In genomic region chr4:40721730-40722171, GRCh38 we compare ENCODE assay signal across 13 cellular contexts. TPM values are rescaled to one million over a fixed set of nuclear protein-coding genes. Genes with fewer than 3 reads are reported as not detected.
A peak's percentile ranks its signal among the peaks of the same experiment; 100 is the strongest.
DNase-seq lines count a peak whose midpoint lies in the region; ATAC-seq, FAIRE-seq and TF ChIP-seq lines count a peak whose summit lies in the region.
"Had no signal": no experiment of that assay in that cellular context is flagged by ENCODE, and none has a peak within 500 bp of the region (broad histone marks: within the 10 kb centered on the region; RNA-seq: fewer than 3 reads in every experiment).

No MANE protein-coding gene starts in this region.

- H3K4me3 ChIP-seq in HCT116 (replicated peaks in 1 of 2; ENCODE audit: low read depth in 1 of 2, low read length in 2 of 2) (no peak overlapping the region), bronchial epithelial cell (ENCODE audit: low read depth, low read length) (no peak overlapping the region), pancreas (no peak overlapping the region), tibial artery (no peak overlapping the region), dorsolateral prefrontal cortex (no peak overlapping the region), endodermal cell (ENCODE audit: low read length) (no peak overlapping the region)

- H3K27me3 ChIP-seq in HCT116 (ENCODE audit: insufficient read depth, low read length): no peaks in the 10 kb centered on the region
- no peaks in the 10 kb centered on the region for H3K27me3 ChIP-seq in bronchial epithelial cell (ENCODE audit: control insufficient read depth, insufficient read depth, low read length)
- no peaks in the 10 kb centered on the region for H3K27me3 ChIP-seq in pancreas
- no peaks in the 10 kb centered on the region for H3K27me3 ChIP-seq in tibial artery
- peaks cover 0 to 4% (median 0%) of the 10 kb centered on the region in 45 donors for H3K27me3 ChIP-seq in dorsolateral prefrontal cortex
- peaks cover 12% of the 10 kb centered on the region for H3K27me3 ChIP-seq in endodermal cell (ENCODE audit: control insufficient read depth, insufficient read depth, low read length, poor library complexity, severe bottlenecking)

- H3K4me3 Mint-ChIP-seq in activated T-helper 1 cell treated with anti-CD3 and anti-CD28 coated beads, Interleukin-12 subunit alpha, Interleukin-12 subunit beta, Interleukin-2, Interleukin-4 antibody, amounts not matched to agents 30 ng/mL and 10 ng/mL and 1 ng/mL, durations not matched to agents 14 hours and 24 hours and 36 hours: no peak overlapping the region
- no peak overlapping the region for H3K4me3 Mint-ChIP-seq in endodermal cell

- H3K27ac ChIP-seq in HCT116 (ENCODE audit: low read depth, low read length) (no peak overlapping the region), pancreas (peak overlapping the region in 3 of 4 donors; percentile 22 to 63 (median 61)), tibial artery (no peak overlapping the region), dorsolateral prefrontal cortex (peak overlapping the region in 9 of 59 donors; percentile 11 to 68 (median 46)), endodermal cell (ENCODE audit: low read depth, low read length) (no peak overlapping the region)
- H3K27ac ChIP-seq: parathyroid adenoma, WERI-Rb-1 had no signal

- BruUV-seq in HCT116 (replicated peaks; lab: Mats Ljungman, UMichigan): no TSS peak

- 85% methylated on average over 5 of the region's 5 CpGs for WGBS in pancreas, 2 donors
- 85 to 98% methylated on average over 5 of the region's 5 CpGs for WGBS in endodermal cell (ENCODE audit: insufficient coverage in 1 of 2, insufficient read length in 1 of 2), 2 experiments

- no peak for TF ChIP-seq POLR2A in HCT116 (IDR thresholded peaks at IDR 0.05; ENCODE audit: borderline replicate concordance, extremely low read depth, insufficient read depth, insufficient read length)

- peaks cover 4% of the 10 kb centered on the region for H3K36me3 Mint-ChIP-seq in activated T-helper 1 cell treated with anti-CD3 and anti-CD28 coated beads, Interleukin-12 subunit alpha, Interleukin-12 subunit beta, Interleukin-2, Interleukin-4 antibody, amounts not matched to agents 30 ng/mL and 10 ng/mL and 1 ng/mL, durations not matched to agents 14 hours and 24 hours and 36 hours (ENCODE audit: low read depth)
- no peaks in the 10 kb centered on the region for H3K36me3 Mint-ChIP-seq in endodermal cell (ENCODE audit: low read depth)

- H2AFZ ChIP-seq in HCT116 (ENCODE audit: low read depth, low read length, poor library complexity, severe bottlenecking): peak overlapping the region; percentile 10
- H2AFZ ChIP-seq: parathyroid adenoma had no signal

- no peaks in the 10 kb centered on the region for H4K20me1 ChIP-seq in HCT116 (ENCODE audit: insufficient read depth)

- DNase-seq in Caki2 (ENCODE audit: low read depth): peak; percentile 51
- no peak for DNase-seq in HCT116 (ENCODE audit: low read depth, low spot score)
- peak; percentile 72 for DNase-seq in bronchial epithelial cell (ENCODE audit: low read depth)
- no peak for DNase-seq in pancreas
- DNase-seq in activated T-helper 1 cell treated with anti-CD3 and anti-CD28 coated beads, Interleukin-12 subunit alpha, Interleukin-12 subunit beta, Interleukin-2, Interleukin-4 antibody, amounts not matched to agents 30 ng/mL and 10 ng/mL and 1 ng/mL, durations not matched to agents 14 hours and 24 hours and 36 hours (ENCODE audit: low spot score): no peak
- no peak for DNase-seq in tibial artery
- DNase-seq in dorsolateral prefrontal cortex: no peak
- no peak for DNase-seq in endodermal cell
- DNase-seq: activated gamma-delta T cell treated with Interleukin-2 at 50 U/mL for 16 hours; left ventricle myocardium superior; stimulated activated CD4-positive, alpha-beta T cell treated with anti-CD3 and anti-CD28 coated beads, Interleukin-4, amount 100 ng/mL, for 1 hour; WERI-Rb-1 had no signal

- no peak overlapping the region for H3K27ac Mint-ChIP-seq in activated T-helper 1 cell treated with anti-CD3 and anti-CD28 coated beads, Interleukin-12 subunit alpha, Interleukin-12 subunit beta, Interleukin-2, Interleukin-4 antibody, amounts not matched to agents 30 ng/mL and 10 ng/mL and 1 ng/mL, durations not matched to agents 14 hours and 24 hours and 36 hours
- no peak overlapping the region for H3K27ac Mint-ChIP-seq in endodermal cell

- RAD21 ChIA-PET in HCT116 (lab: Charles Lee; ENCODE audit: low non-redundant PET in 1 of 2, low total read pairs in 2 of 2, uncharacterized antibody in 2 of 2, unreplicated experiment in 2 of 2): no interaction called here

- H3K4me2 ChIP-seq in HCT116 (ENCODE audit: low read length): 0 out of 2 replicates have a peak overlapping the region, but pooled peaks have one; percentile 2

- in situ Hi-C loops in Caki2 (cut with HindIII; ENCODE audit: low pct_unique_long_range_greater_than_20kb, low sequenced_read_pairs): no loop called here

- H3K9me2 ChIP-seq in HCT116 (ENCODE audit: insufficient read depth): no peaks in the 10 kb centered on the region

- H3K9me3 ChIP-seq in HCT116 (ENCODE audit: control insufficient read depth in 1 of 2, insufficient read depth in 1 of 2, low read depth in 1 of 2, low read length in 2 of 2) (no peaks in the 10 kb centered on the region), pancreas (no peaks in the 10 kb centered on the region), tibial artery (no peaks in the 10 kb centered on the region), endodermal cell (ENCODE audit: control insufficient read depth, low read length) (no peaks in the 10 kb centered on the region)

- no peaks in the 10 kb centered on the region for H3K27me3 Mint-ChIP-seq in activated T-helper 1 cell treated with anti-CD3 and anti-CD28 coated beads, Interleukin-12 subunit alpha, Interleukin-12 subunit beta, Interleukin-2, Interleukin-4 antibody, amounts not matched to agents 30 ng/mL and 10 ng/mL and 1 ng/mL, durations not matched to agents 14 hours and 24 hours and 36 hours (ENCODE audit: insufficient read depth)
- H3K27me3 Mint-ChIP-seq in endodermal cell (ENCODE audit: insufficient read depth): peaks cover 9% of the 10 kb centered on the region

- POLR2A ChIA-PET in HCT116 (lab: Charles Lee): no interaction called here

- ATAC-seq in HCT116 (no peak), pancreas (peak in 1 of 4 donors; percentile 26)

- H3K9me3 Mint-ChIP-seq in activated T-helper 1 cell treated with anti-CD3 and anti-CD28 coated beads, Interleukin-12 subunit alpha, Interleukin-12 subunit beta, Interleukin-2, Interleukin-4 antibody, amounts not matched to agents 30 ng/mL and 10 ng/mL and 1 ng/mL, durations not matched to agents 14 hours and 24 hours and 36 hours: peaks cover 3% of the 10 kb centered on the region
- no peaks in the 10 kb centered on the region for H3K9me3 Mint-ChIP-seq in endodermal cell

- CTCF ChIA-PET in HCT116 (lab: Charles Lee): interaction anchor here (0.7 kb wide), 1 partner anchor 199 kb away, joined by 3 read pairs; no protein-coding TSS in a partner anchor

- TF ChIP-seq CTCF in HCT116 (IDR thresholded peaks at IDR 0.05 in 2 of 3, conservative IDR thresholded peaks at IDR 0.05 in 1 of 3; ENCODE audit: borderline replicate concordance in 1 of 3, insufficient read depth in 1 of 3, low read depth in 2 of 3, low read length in 2 of 3) (no peak), bronchial epithelial cell (IDR thresholded peaks at IDR 0.05; ENCODE audit: insufficient read depth, low read length, severe bottlenecking) (no peak), pancreas (IDR thresholded peaks at IDR 0.05) (no peak), tibial artery (IDR thresholded peaks at IDR 0.05) (no peak), dorsolateral prefrontal cortex (IDR thresholded peaks at IDR 0.05 in 54 of 56, conservative IDR thresholded peaks at IDR 0.05 in 2 of 56; ENCODE audit: low read depth in 1 of 56, partially characterized antibody in 56 of 56) (no peak), endodermal cell (conservative IDR thresholded peaks at IDR 0.05) (no peak)

- TF ChIP-seq RAD21 in HCT116 (IDR thresholded peaks at IDR 0.05; ENCODE audit: low read depth): no peak

- peaks cover 34% of the 10 kb centered on the region for H3K4me1 Mint-ChIP-seq in activated T-helper 1 cell treated with anti-CD3 and anti-CD28 coated beads, Interleukin-12 subunit alpha, Interleukin-12 subunit beta, Interleukin-2, Interleukin-4 antibody, amounts not matched to agents 30 ng/mL and 10 ng/mL and 1 ng/mL, durations not matched to agents 14 hours and 24 hours and 36 hours (ENCODE audit: low read depth)
- peaks cover 27% of the 10 kb centered on the region for H3K4me1 Mint-ChIP-seq in endodermal cell

- FAIRE-seq in bronchial epithelial cell (lab: Jason Lieb, UNC): no peak
- FAIRE-seq in pancreas (lab: Jason Lieb, UNC): no peak

- H3K79me2 ChIP-seq in HCT116 (ENCODE audit: insufficient read depth, low read length): no peaks in the 10 kb centered on the region
- H3K79me2 ChIP-seq: parathyroid adenoma had no signal

- intact Hi-C loops in HCT116 (cut with micrococcal nuclease): no loop called here
- intact Hi-C loops in pancreas (cut with DNase I): no loop called here
- intact Hi-C loops in activated T-helper 1 cell treated with anti-CD3 and anti-CD28 coated beads, Interleukin-12 subunit alpha, Interleukin-12 subunit beta, Interleukin-2, Interleukin-4 antibody, amounts not matched to agents 30 ng/mL and 10 ng/mL and 1 ng/mL, durations not matched to agents 14 hours and 24 hours and 36 hours (cut with micrococcal nuclease): loop anchor here (1.0 to 10.0 kb wide), 12 partner anchors 22 to 666 kb away; no protein-coding TSS in a partner anchor
- intact Hi-C loops in tibial artery (cut with DNase I; ENCODE audit: low total_unique reads): no loop called here
- intact Hi-C loops in dorsolateral prefrontal cortex (cut with DNase I): no loop called here

- no peak overlapping the region for H3K9ac ChIP-seq in HCT116 (ENCODE audit: low read length)
- H3K9ac ChIP-seq in endodermal cell (ENCODE audit: extremely low read depth, low read length, poor library complexity, severe bottlenecking): no peak overlapping the region
- H3K9ac ChIP-seq: parathyroid adenoma had no signal

- peaks cover 0 to 20% of the 10 kb centered on the region in 2 experiments; a peak in 3 of 4 replicates for H3K4me1 ChIP-seq in HCT116 (ENCODE audit: control insufficient read depth in 1 of 2, insufficient read depth in 2 of 2, low read length in 2 of 2)
- peaks cover 6 to 25% (median 8%) of the 10 kb centered on the region in 3 donors for H3K4me1 ChIP-seq in pancreas
- H3K4me1 ChIP-seq in tibial artery: no peaks in the 10 kb centered on the region
- H3K4me1 ChIP-seq in endodermal cell (ENCODE audit: control insufficient read depth, insufficient read depth, low read length): peaks cover 25% of the 10 kb centered on the region
- H3K4me1 ChIP-seq: parathyroid adenoma had no signal

- no peaks in the 10 kb centered on the region for H3K36me3 ChIP-seq in HCT116 (ENCODE audit: control insufficient read depth in 1 of 2, insufficient read depth in 2 of 2, low read length in 2 of 2)
- no peaks in the 10 kb centered on the region for H3K36me3 ChIP-seq in bronchial epithelial cell (ENCODE audit: control insufficient read depth, insufficient read depth, low read length)
- H3K36me3 ChIP-seq in pancreas: no peaks in the 10 kb centered on the region
- H3K36me3 ChIP-seq in tibial artery: no peaks in the 10 kb centered on the region
- H3K36me3 ChIP-seq in endodermal cell (ENCODE audit: control insufficient read depth, insufficient read depth, low read length): no peaks in the 10 kb centered on the region
- H3K36me3 ChIP-seq: WERI-Rb-1 had no signal

RNA-seq across cellular contexts. Expression of gene NSUN7, which starts 28.0 kb away (rescaled TPM):
- total RNA-seq in Caki2 (2014; rRNA removed; shearing (Covaris generic); ENCODE audit: low replicate concordance): not detected in 2 replicates
- 0.07 TPM for total RNA-seq in HCT116 (2021; ENCODE audit: unreplicated experiment)
- polyA plus RNA-seq in HCT116 (2012): not detected in 2 replicates
- 0.79 and 1.8 TPM in 2 replicates for total RNA-seq in bronchial epithelial cell
- 1 to 10 TPM; 4.5 to 7.2 (median 6.3) TPM for total RNA-seq in pancreas
- 10 to 100 TPM in 1 of 2 donors, 1 to 10 TPM in 1; 6.1 to 10.5 TPM for polyA plus RNA-seq in pancreas
- total RNA-seq in activated T-helper 1 cell treated with anti-CD3 and anti-CD28 coated beads, Interleukin-12 subunit alpha, Interleukin-12 subunit beta, Interleukin-2, Interleukin-4 antibody, amounts not matched to agents 30 ng/mL and 10 ng/mL and 1 ng/mL, durations not matched to agents 14 hours and 24 hours and 36 hours: 0.23 and 0.66 TPM in 2 replicates
- 1 to 10 TPM in 28 of 120 experiments, under 1 TPM in 83, not detected in 9; 0.14 to 2.5 (median 0.59) TPM for total RNA-seq in dorsolateral prefrontal cortex
- total RNA-seq in endodermal cell: 10 to 100 TPM; 17.9 to 29.6 TPM
- 12.8 TPM for polyA plus RNA-seq in endodermal cell (2013, experiment 1 of 2)
- polyA plus RNA-seq in endodermal cell (2013, experiment 2 of 2): 15.0 TPM

Comparison
In these comparisons a context has a peak if more than half of its experiments do, and no peak if none do; other contexts are left out.
1. DNase-seq: peak in Caki2 (single experiment) and bronchial epithelial cell (single experiment); none in HCT116 (single experiment), pancreas (0 of 6), activated T-helper 1 cell treated with anti-CD3 and anti-CD28 coated beads, Interleukin-12 subunit alpha, Interleukin-12 subunit beta, Interleukin-2, Interleukin-4 antibody, amounts not matched to agents 30 ng/mL and 10 ng/mL and 1 ng/mL, durations not matched to agents 14 hours and 24 hours and 36 hours (single experiment), tibial artery (0 of 2), dorsolateral prefrontal cortex (0 of 10) and endodermal cell (single experiment).
2. H3K27ac ChIP-seq: peak in pancreas (3 of 4); none in HCT116 (single experiment), tibial artery (0 of 2) and endodermal cell (single experiment).